ENCODE assay signal across 1 cellular context in the genomic region with DNA sequence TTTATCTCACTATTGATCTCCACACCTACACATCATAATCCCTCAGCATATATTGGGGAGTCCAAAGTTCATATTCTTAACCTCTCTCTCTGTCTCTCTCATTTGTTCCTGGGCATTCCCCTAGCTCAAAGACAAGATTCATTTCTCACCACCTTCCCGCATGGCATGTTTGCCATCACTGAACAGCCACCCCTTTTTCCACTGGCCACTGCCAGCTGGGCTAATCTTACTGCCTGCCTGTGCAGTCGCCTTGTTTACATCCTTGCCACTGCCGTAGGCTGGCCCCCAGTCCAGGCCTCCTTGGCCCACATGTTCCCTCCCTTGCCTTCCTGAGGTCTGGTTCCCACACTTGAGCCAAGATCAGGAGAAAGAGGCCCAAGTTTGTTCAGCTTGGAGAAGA.
TF ChIP-seq lines count a peak whose summit lies in the region.

No MANE protein-coding gene starts in this region.

TF ChIP-seq in H1, 55 proteins besides CTCF, POLR2A, EP300 and RAD21:
- no peak for TF ChIP-seq MAFK (IDR thresholded peaks at IDR 0.05; ENCODE audit: low read depth, low read length)
- no peak for TF ChIP-seq EGR1 (IDR thresholded peaks at IDR 0.05; ENCODE audit: borderline replicate concordance, low read depth, low read length)
